In the genomic region with DNA sequence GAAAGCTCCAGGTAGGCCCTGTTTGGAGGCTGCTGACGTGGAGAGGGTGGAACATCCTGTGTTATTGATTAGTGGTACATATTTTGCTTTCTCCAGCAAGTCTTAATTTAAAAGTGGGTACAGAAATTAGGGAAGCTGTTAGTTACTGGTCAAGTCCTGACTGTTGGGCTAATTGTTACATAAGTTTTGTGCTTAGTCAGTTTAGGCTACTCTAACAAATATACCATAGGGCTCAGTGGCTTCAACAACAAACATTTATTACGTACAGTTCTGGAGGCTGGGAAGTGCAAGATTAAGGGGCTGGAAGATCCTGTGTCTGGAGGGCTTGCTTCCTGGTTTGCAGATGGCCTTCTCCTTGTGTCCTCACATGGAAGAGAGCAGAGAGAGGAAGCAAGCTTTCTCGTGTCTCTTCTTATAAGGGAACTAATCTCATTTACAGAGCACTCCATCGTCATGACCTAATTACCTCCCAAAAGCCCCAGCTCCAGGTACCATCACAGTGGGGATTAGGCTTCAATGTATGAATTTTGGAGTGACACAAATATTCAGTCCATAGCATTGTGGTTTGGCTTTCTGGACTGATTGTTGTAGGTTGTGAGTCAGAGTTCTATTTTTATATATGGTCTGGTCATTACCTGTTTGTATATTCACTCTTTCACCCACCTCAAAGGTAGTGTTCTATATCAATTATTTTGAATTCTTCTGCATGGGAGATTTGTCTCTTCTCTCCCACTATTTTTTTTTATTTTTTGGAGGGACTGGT, we compare ENCODE assay signal across 12 cellular contexts. TPM values are rescaled to one million over a fixed set of nuclear protein-coding genes. Genes with fewer than 3 reads are reported as not detected.
DNase-seq lines count a peak whose midpoint lies in the region; ATAC-seq and TF ChIP-seq lines count a peak whose summit lies in the region.
"Had no signal": no experiment of that assay in that cellular context is flagged by ENCODE, and none has a peak within 500 bp of the region (broad histone marks: within the 10 kb centered on the region; RNA-seq: fewer than 3 reads in every experiment).

No MANE protein-coding gene starts in this region.

- no peaks in the 10 kb centered on the region for H3K36me3 ChIP-seq in sigmoid colon
- H3K36me3 ChIP-seq in Karpas-422 (ENCODE audit: insufficient read depth, low read length), result no peaks in the 10 kb centered on the region
- H3K36me3 ChIP-seq: adrenal gland, right lobe of liver had no signal

- no peaks in the 10 kb centered on the region for H3K9me2 ChIP-seq in Karpas-422 (replicated peaks; ENCODE audit: insufficient read depth, low read length)

- H3K27me3 ChIP-seq in dorsolateral prefrontal cortex (no peaks in the 10 kb centered on the region), sigmoid colon (no peaks in the 10 kb centered on the region), Karpas-422 (ENCODE audit: low read length) (no peaks in the 10 kb centered on the region)
- H3K27me3 ChIP-seq: adrenal gland, right lobe of liver had no signal

- H2AFZ ChIP-seq in Karpas-422 (ENCODE audit: low read length), result no peak overlapping the region

- no peaks in the 10 kb centered on the region for H3K4me1 ChIP-seq in sigmoid colon
- H3K4me1 ChIP-seq in Karpas-422 (ENCODE audit: low read length), result no peaks in the 10 kb centered on the region

- TF ChIP-seq POLR2A in sigmoid colon (IDR thresholded peaks at IDR 0.05) (no peak), lower leg skin (IDR thresholded peaks at IDR 0.05) (no peak)

- H3K79me2 ChIP-seq in Karpas-422 (ENCODE audit: low read length), result no peaks in the 10 kb centered on the region

- DNase-seq in NOMO-1 treated with DMSO at 0.1 percent for 48 hours (lab: John Stamatoyannopoulos, UW; ENCODE audit: unreplicated experiment) (peak; percentile 44), dorsolateral prefrontal cortex (no peak), sigmoid colon (no peak), lower leg skin (ENCODE audit: low spot score in 2 of 2) (no peak), Karpas-422 (no peak)
- DNase-seq: activated CD4-positive, alpha-beta T cell treated with anti-CD3 and anti-CD28 coated beads, Interleukin-2, amount 50 U/mL, for 1 hour; adrenal gland; left cardiac atrium; right lobe of liver had no signal

- 83% methylated on average over 4 of the region's 4 CpGs for WGBS in sigmoid colon, 2 donors
- WGBS in lower leg skin, 2 donors, result 77 to 85% methylated on average over 4 of the region's 4 CpGs

- H3K4me3 ChIP-seq in dorsolateral prefrontal cortex, result no peak overlapping the region
- no peak overlapping the region for H3K4me3 ChIP-seq in sigmoid colon
- no peak overlapping the region for H3K4me3 ChIP-seq in lower leg skin (ENCODE audit: low read depth, poor library complexity, severe bottlenecking)
- no peak overlapping the region for H3K4me3 ChIP-seq in Karpas-422 (ENCODE audit: low read length)
- H3K4me3 ChIP-seq: adrenal gland, right lobe of liver had no signal

- H3K9me3 ChIP-seq in sigmoid colon (no peaks in the 10 kb centered on the region), Karpas-422 (ENCODE audit: low read length) (no peaks in the 10 kb centered on the region)
- H3K9me3 ChIP-seq: adrenal gland, right lobe of liver had no signal

- intact Hi-C loops in dorsolateral prefrontal cortex (cut with DNase I), result no loop called here
- intact Hi-C loops in sigmoid colon (cut with DNase I), result no loop called here
- intact Hi-C loops in lower leg skin (cut with DNase I; ENCODE audit: low total_unique reads), result no loop called here

- ATAC-seq in GM18498 (IDR thresholded peaks at IDR 0.05; ENCODE audit: unreplicated experiment) (peak; percentile 71), GM19452 (IDR thresholded peaks at IDR 0.05; ENCODE audit: unreplicated experiment) (peak; percentile 65), HG03025 (IDR thresholded peaks at IDR 0.05; ENCODE audit: low FRiP score, unreplicated experiment) (peak; percentile 61)

- H3K4me2 ChIP-seq in Karpas-422 (ENCODE audit: low read depth, low read length, poor library complexity, severe bottlenecking), result no peak overlapping the region

- TF ChIP-seq EP300 in sigmoid colon (IDR thresholded peaks at IDR 0.05), result no peak

- TF ChIP-seq CTCF in dorsolateral prefrontal cortex (IDR thresholded peaks at IDR 0.05 in 54 of 56, conservative IDR thresholded peaks at IDR 0.05 in 2 of 56; ENCODE audit: low read depth in 1 of 56, partially characterized antibody in 56 of 56) (no peak), sigmoid colon (IDR thresholded peaks at IDR 0.05) (no peak), lower leg skin (IDR thresholded peaks at IDR 0.05) (no peak)

- H3K9ac ChIP-seq in Karpas-422 (ENCODE audit: low read length), result no peak overlapping the region

- H4K20me1 ChIP-seq in Karpas-422 (ENCODE audit: insufficient read depth, low read depth, low read length), result peaks cover 6% of the 10 kb centered on the region; the same call in 1 of the 2 replicates

- H3K27ac ChIP-seq in dorsolateral prefrontal cortex (peak overlapping the region in 1 of 59 donors; percentile 11), sigmoid colon (no peak overlapping the region), Karpas-422 (ENCODE audit: low read length) (no peak overlapping the region)
- H3K27ac ChIP-seq: right lobe of liver had no signal

RNA-seq across cellular contexts. Expression of a gene that starts 17.0 kb away (rescaled TPM):
- total RNA-seq in dorsolateral prefrontal cortex (10 to 100 TPM; 22.9 to 64.1 (median 42.7) TPM), sigmoid colon (10 to 100 TPM; 19.0 to 37.7 (median 26.4) TPM), lower leg skin (10 to 100 TPM; 10.8 to 17.1 (median 11.4) TPM)
- polyA plus RNA-seq in sigmoid colon, result 1 to 10 TPM; 5.3 to 9.7 (median 6.6) TPM
- total RNA-seq in Karpas-422 (2014; rRNA removed; shearing (Covaris generic); ENCODE audit: low replicate concordance), result 2.8 and 4.6 TPM in 2 replicates
